Comparison of ENCODE assay signal across 8 cellular contexts in genomic region chr3:126208618-126209256, GRCh38. TPM values are rescaled to one million over a fixed set of nuclear protein-coding genes. Genes with fewer than 3 reads are reported as not detected.
DNase-seq lines count a peak whose midpoint lies in the region; ATAC-seq, FAIRE-seq and TF ChIP-seq lines count a peak whose summit lies in the region.

No MANE protein-coding gene starts in this region.

- no peak overlapping the region for H3K9ac ChIP-seq in endodermal cell (ENCODE audit: extremely low read depth, low read length, poor library complexity, severe bottlenecking)

- WGBS in pancreas, 2 donors = 50 to 56% methylated on average over 11 of the region's 11 CpGs
- 86 to 90% methylated on average over 11 of the region's 11 CpGs for WGBS in endodermal cell (ENCODE audit: insufficient coverage in 1 of 2, insufficient read length in 1 of 2), 2 experiments

- peaks cover 0 to 3% (median 0%) of the 10 kb centered on the region in 3 donors for H3K4me1 ChIP-seq in pancreas
- H3K4me1 ChIP-seq in endodermal cell (ENCODE audit: control insufficient read depth, insufficient read depth, low read length) = no peaks in the 10 kb centered on the region

- H3K9me3 Mint-ChIP-seq in endodermal cell = peaks cover 5% of the 10 kb centered on the region
- peaks cover 6% of the 10 kb centered on the region for H3K9me3 Mint-ChIP-seq in progenitor cell of endocrine pancreas (ENCODE audit: low read depth)

- TF ChIP-seq CTCF in pancreas (IDR thresholded peaks at IDR 0.05) (no peak), endodermal cell (conservative IDR thresholded peaks at IDR 0.05) (no peak), progenitor cell of endocrine pancreas (IDR thresholded peaks at IDR 0.05; ENCODE audit: unreplicated experiment) (no peak)

- H3K36me3 Mint-ChIP-seq in endodermal cell (ENCODE audit: low read depth) (no peaks in the 10 kb centered on the region), progenitor cell of endocrine pancreas (ENCODE audit: insufficient read depth) (no peaks in the 10 kb centered on the region)

- no peaks in the 10 kb centered on the region for H3K36me3 ChIP-seq in pancreas
- H3K36me3 ChIP-seq in endodermal cell (ENCODE audit: control insufficient read depth, insufficient read depth, low read length) = no peaks in the 10 kb centered on the region

- ATAC-seq in pancreas (peak; percentile 42 to 78 (median 71)), GM18867 (IDR thresholded peaks at IDR 0.05; ENCODE audit: unreplicated experiment) (no peak)

- H3K9me3 ChIP-seq in pancreas = no peaks in the 10 kb centered on the region
- no peaks in the 10 kb centered on the region for H3K9me3 ChIP-seq in endodermal cell (ENCODE audit: control insufficient read depth, low read length)

- DNase-seq in GM04504 (ENCODE audit: low read depth) = peak; percentile 89
- peak; percentile 57 for DNase-seq in NCI-H748 (lab: John Stamatoyannopoulos, UW; ENCODE audit: unreplicated experiment)
- peak; percentile 71 for DNase-seq in epidermal melanocyte (ENCODE audit: insufficient read length, low spot score)
- peak; percentile 78 to 96 (median 90) for DNase-seq in pancreas
- DNase-seq in activated CD4-positive, alpha-beta T cell treated with anti-CD3 and anti-CD28 coated beads for 1 hour = no peak
- no peak for DNase-seq in endodermal cell
- DNase-seq in progenitor cell of endocrine pancreas (ENCODE audit: low spot score, unreplicated experiment) = no peak

- H3K27ac ChIP-seq in pancreas (no peak overlapping the region), endodermal cell (ENCODE audit: low read depth, low read length) (no peak overlapping the region)

- H3K27me3 Mint-ChIP-seq in endodermal cell (ENCODE audit: insufficient read depth) = peaks cover 37% of the 10 kb centered on the region
- H3K27me3 Mint-ChIP-seq in progenitor cell of endocrine pancreas = peaks cover 22% of the 10 kb centered on the region

- no peak for FAIRE-seq in pancreas (lab: Jason Lieb, UNC)

- H3K4me3 Mint-ChIP-seq in endodermal cell = no peak overlapping the region
- no peak overlapping the region for H3K4me3 Mint-ChIP-seq in progenitor cell of endocrine pancreas (ENCODE audit: low read depth)

- no peak overlapping the region for H3K27ac Mint-ChIP-seq in endodermal cell
- no peak overlapping the region for H3K27ac Mint-ChIP-seq in progenitor cell of endocrine pancreas

- intact Hi-C loops in pancreas (cut with DNase I) = loop anchor here in 2 of 3 donors (10.0 kb wide), 1 partner anchor 74 kb away; no protein-coding TSS in a partner anchor

- no peaks in the 10 kb centered on the region for H3K27me3 ChIP-seq in pancreas
- H3K27me3 ChIP-seq in endodermal cell (ENCODE audit: control insufficient read depth, insufficient read depth, low read length, poor library complexity, severe bottlenecking) = peaks cover 14% of the 10 kb centered on the region

- H3K4me3 ChIP-seq in pancreas (no peak overlapping the region), endodermal cell (ENCODE audit: low read length) (no peak overlapping the region)

- H3K4me1 Mint-ChIP-seq in endodermal cell = peaks cover 3% of the 10 kb centered on the region
- H3K4me1 Mint-ChIP-seq in progenitor cell of endocrine pancreas (ENCODE audit: low read depth) = peaks cover 4% of the 10 kb centered on the region

RNA-seq across cellular contexts. Expression of gene ALDH1L1, which starts 28.4 kb away (rescaled TPM):
- total RNA-seq in pancreas (10 to 100 TPM; 15.4 to 46.3 (median 33.7) TPM), endodermal cell (1 to 10 TPM; 1.0 to 1.6 TPM), progenitor cell of endocrine pancreas (3.1 and 4.7 TPM in 2 replicates)
- 10 to 100 TPM; 38.8 to 44.0 TPM for polyA plus RNA-seq in pancreas
- 1.6 TPM for polyA plus RNA-seq in endodermal cell (2013, experiment 1 of 2)
- 0.95 TPM for polyA plus RNA-seq in endodermal cell (2013, experiment 2 of 2)

Comparison
In these comparisons a context has a peak if more than half of its experiments do, and no peak if none do; other contexts are left out.
1. DNase-seq: peak in GM04504 (single experiment), NCI-H748 (single experiment), epidermal melanocyte (single experiment) and pancreas (6 of 6); none in activated CD4-positive, alpha-beta T cell treated with anti-CD3 and anti-CD28 coated beads for 1 hour (single experiment), endodermal cell (single experiment) and progenitor cell of endocrine pancreas (single experiment).